In genomic region chr16:27402964-27403600, GRCh38 we compare ENCODE assay signal across 1 cellular context.
A peak's percentile ranks its signal among the peaks of the same experiment; 100 is the strongest.
TF ChIP-seq lines count a peak whose summit lies in the region.

No MANE protein-coding gene starts in this region.

TF ChIP-seq in GM12878, 131 proteins besides CTCF, POLR2A, EP300 and RAD21 (continued from another document and continues in another):
- TF ChIP-seq E2F8 (IDR thresholded peaks at IDR 0.05; ENCODE audit: low read depth, partially characterized antibody) (no peak), RCOR1 (conservative IDR thresholded peaks at IDR 0.05; ENCODE audit: low read depth, low read length) (no peak), ZNF384 (IDR thresholded peaks at IDR 0.05; ENCODE audit: borderline replicate concordance, low read depth, low read length) (no peak), ZSCAN29 (IDR thresholded peaks at IDR 0.05) (no peak), POU2F2 (IDR thresholded peaks at IDR 0.05; ENCODE audit: borderline replicate concordance, low read depth, low read length) (no peak), ZZZ3 (IDR thresholded peaks at IDR 0.05; ENCODE audit: control insufficient read depth, insufficient read length, low read depth) (no peak), ZNF622 (IDR thresholded peaks at IDR 0.05) (no peak), PML (IDR thresholded peaks at IDR 0.05; ENCODE audit: low read length) (no peak), HDAC6 (IDR thresholded peaks at IDR 0.05; ENCODE audit: unreplicated experiment) (no peak), MYC (IDR thresholded peaks at IDR 0.05; ENCODE audit: insufficient read depth, insufficient read length, insufficient replicate concordance, low read length, severe bottlenecking) (peak; percentile 73), BRCA1 (IDR thresholded peaks at IDR 0.05; ENCODE audit: low read depth, low read length) (no peak), DPF2 (IDR thresholded peaks at IDR 0.05) (no peak), ZNF274 (IDR thresholded peaks at IDR 0.05; ENCODE audit: insufficient read depth, insufficient read length) (no peak), SREBF1 (IDR thresholded peaks at IDR 0.05; ENCODE audit: low read length) (no peak), HDAC2 (IDR thresholded peaks at IDR 0.05) (no peak), CREM (IDR thresholded peaks at IDR 0.05; ENCODE audit: low read depth) (peak; percentile 53), MYB (IDR thresholded peaks at IDR 0.05; ENCODE audit: borderline replicate concordance, low read depth, low read length) (no peak), SKIL (IDR thresholded peaks at IDR 0.05; ENCODE audit: low read depth, poor library complexity, severe bottlenecking) (peak; percentile 56), TCF7 (IDR thresholded peaks at IDR 0.05; ENCODE audit: borderline replicate concordance) (no peak), SMAD5 (IDR thresholded peaks at IDR 0.05; ENCODE audit: low read depth) (no peak), SMARCA5 (IDR thresholded peaks at IDR 0.05) (peak; percentile 44), BACH1 (IDR thresholded peaks at IDR 0.05; ENCODE audit: borderline replicate concordance) (peak; percentile 22), BHLHE40 (IDR thresholded peaks at IDR 0.05; ENCODE audit: borderline replicate concordance in 1 of 2, low read depth in 2 of 2, low read length in 1 of 2) (peak; percentile 59 to 70; a peak in 3 of 4 replicates), ESRRA (IDR thresholded peaks at IDR 0.05; ENCODE audit: low read length) (peak; percentile 58; the same call in 1 of the 2 replicates), STAT1 (conservative IDR thresholded peaks at IDR 0.05) (no peak), NBN (IDR thresholded peaks at IDR 0.05) (0 out of 2 replicates have a peak, but pooled peaks have one; percentile 48), ZBTB40 (IDR thresholded peaks at IDR 0.05; ENCODE audit: borderline replicate concordance) (no peak), JUND (IDR thresholded peaks at IDR 0.05; ENCODE audit: low read depth, low read length) (no peak), RELA (IDR thresholded peaks at IDR 0.05; ENCODE audit: borderline replicate concordance, partially characterized antibody) (no peak), SPI1 (IDR thresholded peaks at IDR 0.05; ENCODE audit: borderline replicate concordance, insufficient read depth, low read depth, low read length) (no peak), TCF3 (IDR thresholded peaks at IDR 0.05; ENCODE audit: borderline replicate concordance, insufficient read depth, low read depth, low read length) (peak; percentile 88; the same call in 1 of the 2 replicates), LARP7 (IDR thresholded peaks at IDR 0.05) (no peak), BMI1 (IDR thresholded peaks at IDR 0.05; ENCODE audit: borderline replicate concordance) (no peak; the same call in 1 of the 2 replicates)
- TF ChIP-seq, protein P1, sequence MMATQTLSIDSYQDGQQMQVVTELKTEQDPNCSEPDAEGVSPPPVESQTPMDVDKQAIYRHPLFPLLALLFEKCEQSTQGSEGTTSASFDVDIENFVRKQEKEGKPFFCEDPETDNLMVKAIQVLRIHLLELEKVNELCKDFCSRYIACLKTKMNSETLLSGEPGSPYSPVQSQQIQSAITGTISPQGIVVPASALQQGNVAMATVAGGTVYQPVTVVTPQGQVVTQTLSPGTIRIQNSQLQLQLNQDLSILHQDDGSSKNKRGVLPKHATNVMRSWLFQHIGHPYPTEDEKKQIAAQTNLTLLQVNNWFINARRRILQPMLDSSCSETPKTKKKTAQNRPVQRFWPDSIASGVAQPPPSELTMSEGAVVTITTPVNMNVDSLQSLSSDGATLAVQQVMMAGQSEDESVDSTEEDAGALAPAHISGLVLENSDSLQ (IDR thresholded peaks at IDR 0.05) = no peak; the same call in 1 of the 2 replicates
- TF ChIP-seq, protein P2, sequence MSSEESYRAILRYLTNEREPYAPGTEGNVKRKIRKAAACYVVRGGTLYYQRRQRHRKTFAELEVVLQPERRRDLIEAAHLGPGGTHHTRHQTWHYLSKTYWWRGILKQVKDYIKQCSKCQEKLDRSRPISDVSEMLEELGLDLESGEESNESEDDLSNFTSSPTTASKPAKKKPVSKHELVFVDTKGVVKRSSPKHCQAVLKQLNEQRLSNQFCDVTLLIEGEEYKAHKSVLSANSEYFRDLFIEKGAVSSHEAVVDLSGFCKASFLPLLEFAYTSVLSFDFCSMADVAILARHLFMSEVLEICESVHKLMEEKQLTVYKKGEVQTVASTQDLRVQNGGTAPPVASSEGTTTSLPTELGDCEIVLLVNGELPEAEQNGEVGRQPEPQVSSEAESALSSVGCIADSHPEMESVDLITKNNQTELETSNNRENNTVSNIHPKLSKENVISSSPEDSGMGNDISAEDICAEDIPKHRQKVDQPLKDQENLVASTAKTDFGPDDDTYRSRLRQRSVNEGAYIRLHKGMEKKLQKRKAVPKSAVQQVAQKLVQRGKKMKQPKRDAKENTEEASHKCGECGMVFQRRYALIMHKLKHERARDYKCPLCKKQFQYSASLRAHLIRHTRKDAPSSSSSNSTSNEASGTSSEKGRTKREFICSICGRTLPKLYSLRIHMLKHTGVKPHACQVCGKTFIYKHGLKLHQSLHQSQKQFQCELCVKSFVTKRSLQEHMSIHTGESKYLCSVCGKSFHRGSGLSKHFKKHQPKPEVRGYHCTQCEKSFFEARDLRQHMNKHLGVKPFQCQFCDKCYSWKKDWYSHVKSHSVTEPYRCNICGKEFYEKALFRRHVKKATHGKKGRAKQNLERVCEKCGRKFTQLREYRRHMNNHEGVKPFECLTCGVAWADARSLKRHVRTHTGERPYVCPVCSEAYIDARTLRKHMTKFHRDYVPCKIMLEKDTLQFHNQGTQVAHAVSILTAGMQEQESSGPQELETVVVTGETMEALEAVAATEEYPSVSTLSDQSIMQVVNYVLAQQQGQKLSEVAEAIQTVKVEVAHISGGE (CRISPR knock-in tag; IDR thresholded peaks at IDR 0.05) = no peak
- TF ChIP-seq, protein P3, sequence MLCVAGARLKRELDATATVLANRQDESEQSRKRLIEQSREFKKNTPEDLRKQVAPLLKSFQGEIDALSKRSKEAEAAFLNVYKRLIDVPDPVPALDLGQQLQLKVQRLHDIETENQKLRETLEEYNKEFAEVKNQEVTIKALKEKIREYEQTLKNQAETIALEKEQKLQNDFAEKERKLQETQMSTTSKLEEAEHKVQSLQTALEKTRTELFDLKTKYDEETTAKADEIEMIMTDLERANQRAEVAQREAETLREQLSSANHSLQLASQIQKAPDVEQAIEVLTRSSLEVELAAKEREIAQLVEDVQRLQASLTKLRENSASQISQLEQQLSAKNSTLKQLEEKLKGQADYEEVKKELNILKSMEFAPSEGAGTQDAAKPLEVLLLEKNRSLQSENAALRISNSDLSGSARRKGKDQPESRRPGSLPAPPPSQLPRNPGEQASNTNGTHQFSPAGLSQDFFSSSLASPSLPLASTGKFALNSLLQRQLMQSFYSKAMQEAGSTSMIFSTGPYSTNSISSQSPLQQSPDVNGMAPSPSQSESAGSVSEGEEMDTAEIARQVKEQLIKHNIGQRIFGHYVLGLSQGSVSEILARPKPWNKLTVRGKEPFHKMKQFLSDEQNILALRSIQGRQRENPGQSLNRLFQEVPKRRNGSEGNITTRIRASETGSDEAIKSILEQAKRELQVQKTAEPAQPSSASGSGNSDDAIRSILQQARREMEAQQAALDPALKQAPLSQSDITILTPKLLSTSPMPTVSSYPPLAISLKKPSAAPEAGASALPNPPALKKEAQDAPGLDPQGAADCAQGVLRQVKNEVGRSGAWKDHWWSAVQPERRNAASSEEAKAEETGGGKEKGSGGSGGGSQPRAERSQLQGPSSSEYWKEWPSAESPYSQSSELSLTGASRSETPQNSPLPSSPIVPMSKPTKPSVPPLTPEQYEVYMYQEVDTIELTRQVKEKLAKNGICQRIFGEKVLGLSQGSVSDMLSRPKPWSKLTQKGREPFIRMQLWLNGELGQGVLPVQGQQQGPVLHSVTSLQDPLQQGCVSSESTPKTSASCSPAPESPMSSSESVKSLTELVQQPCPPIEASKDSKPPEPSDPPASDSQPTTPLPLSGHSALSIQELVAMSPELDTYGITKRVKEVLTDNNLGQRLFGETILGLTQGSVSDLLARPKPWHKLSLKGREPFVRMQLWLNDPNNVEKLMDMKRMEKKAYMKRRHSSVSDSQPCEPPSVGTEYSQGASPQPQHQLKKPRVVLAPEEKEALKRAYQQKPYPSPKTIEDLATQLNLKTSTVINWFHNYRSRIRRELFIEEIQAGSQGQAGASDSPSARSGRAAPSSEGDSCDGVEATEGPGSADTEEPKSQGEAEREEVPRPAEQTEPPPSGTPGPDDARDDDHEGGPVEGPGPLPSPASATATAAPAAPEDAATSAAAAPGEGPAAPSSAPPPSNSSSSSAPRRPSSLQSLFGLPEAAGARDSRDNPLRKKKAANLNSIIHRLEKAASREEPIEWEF (IDR thresholded peaks at IDR 0.05; ENCODE audit: insufficient replicate concordance, low read depth, low read length) = no peak
- TF ChIP-seq, protein P4, sequence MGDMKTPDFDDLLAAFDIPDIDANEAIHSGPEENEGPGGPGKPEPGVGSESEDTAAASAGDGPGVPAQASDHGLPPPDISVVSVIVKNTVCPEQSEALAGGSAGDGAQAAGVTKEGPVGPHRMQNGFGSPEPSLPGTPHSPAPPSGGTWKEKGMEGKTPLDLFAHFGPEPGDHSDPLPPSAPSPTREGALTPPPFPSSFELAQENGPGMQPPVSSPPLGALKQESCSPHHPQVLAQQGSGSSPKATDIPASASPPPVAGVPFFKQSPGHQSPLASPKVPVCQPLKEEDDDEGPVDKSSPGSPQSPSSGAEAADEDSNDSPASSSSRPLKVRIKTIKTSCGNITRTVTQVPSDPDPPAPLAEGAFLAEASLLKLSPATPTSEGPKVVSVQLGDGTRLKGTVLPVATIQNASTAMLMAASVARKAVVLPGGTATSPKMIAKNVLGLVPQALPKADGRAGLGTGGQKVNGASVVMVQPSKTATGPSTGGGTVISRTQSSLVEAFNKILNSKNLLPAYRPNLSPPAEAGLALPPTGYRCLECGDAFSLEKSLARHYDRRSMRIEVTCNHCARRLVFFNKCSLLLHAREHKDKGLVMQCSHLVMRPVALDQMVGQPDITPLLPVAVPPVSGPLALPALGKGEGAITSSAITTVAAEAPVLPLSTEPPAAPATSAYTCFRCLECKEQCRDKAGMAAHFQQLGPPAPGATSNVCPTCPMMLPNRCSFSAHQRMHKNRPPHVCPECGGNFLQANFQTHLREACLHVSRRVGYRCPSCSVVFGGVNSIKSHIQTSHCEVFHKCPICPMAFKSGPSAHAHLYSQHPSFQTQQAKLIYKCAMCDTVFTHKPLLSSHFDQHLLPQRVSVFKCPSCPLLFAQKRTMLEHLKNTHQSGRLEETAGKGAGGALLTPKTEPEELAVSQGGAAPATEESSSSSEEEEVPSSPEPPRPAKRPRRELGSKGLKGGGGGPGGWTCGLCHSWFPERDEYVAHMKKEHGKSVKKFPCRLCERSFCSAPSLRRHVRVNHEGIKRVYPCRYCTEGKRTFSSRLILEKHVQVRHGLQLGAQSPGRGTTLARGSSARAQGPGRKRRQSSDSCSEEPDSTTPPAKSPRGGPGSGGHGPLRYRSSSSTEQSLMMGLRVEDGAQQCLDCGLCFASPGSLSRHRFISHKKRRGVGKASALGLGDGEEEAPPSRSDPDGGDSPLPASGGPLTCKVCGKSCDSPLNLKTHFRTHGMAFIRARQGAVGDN (IDR thresholded peaks at IDR 0.05) = peak; percentile 91
